In the genomic region with DNA sequence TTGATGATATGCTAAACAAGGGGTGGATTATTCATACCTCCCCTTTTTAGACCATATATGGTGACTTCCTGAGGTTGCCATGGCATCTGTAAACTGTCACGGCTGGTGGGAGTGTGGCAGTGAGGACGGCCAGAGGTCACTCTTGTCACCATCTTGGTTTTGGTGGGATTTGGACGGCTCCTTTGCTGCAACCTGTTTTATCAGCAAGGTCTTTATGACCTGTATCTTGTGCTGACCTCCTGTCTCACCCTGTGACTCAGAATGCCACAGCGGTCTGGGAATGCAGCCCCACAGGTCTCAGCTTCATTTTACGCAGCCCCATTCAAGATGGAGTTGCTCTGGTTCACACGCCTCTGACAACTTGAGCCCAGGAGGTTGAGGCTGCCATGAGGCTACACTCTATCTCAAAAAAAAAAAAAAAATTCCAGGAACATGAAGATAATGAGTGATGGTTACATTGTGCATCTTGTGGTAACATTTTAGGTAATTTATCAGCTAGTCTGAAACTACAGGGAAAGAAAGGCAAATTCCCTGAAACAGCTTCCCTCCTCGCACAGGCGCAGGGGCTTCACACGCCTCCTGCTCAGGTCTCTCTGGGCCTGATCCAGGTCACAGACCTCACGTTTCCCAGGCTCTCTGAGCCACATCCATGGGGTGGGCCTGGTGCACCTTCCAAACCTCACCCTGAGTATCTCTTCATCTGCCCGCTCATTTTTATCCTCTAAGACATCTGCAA, we compare ENCODE assay signal across 1 cellular context.
A peak's percentile ranks its signal among the peaks of the same experiment; 100 is the strongest.
TF ChIP-seq lines count a peak whose summit lies in the region.

No MANE protein-coding gene starts in this region.

TF ChIP-seq in H1, 55 proteins besides CTCF, POLR2A, EP300 and RAD21:
- no peak for TF ChIP-seq CHD1 (IDR thresholded peaks at IDR 0.05; ENCODE audit: low read depth, low read length)
- TF ChIP-seq SRF (IDR thresholded peaks at IDR 0.05; ENCODE audit: low read depth, low read length) = peak; percentile 64
TF ChIP-seq in H1: peak in this region for 1.
